Comparison of ENCODE assay signal across 28 cellular contexts in the genomic region with DNA sequence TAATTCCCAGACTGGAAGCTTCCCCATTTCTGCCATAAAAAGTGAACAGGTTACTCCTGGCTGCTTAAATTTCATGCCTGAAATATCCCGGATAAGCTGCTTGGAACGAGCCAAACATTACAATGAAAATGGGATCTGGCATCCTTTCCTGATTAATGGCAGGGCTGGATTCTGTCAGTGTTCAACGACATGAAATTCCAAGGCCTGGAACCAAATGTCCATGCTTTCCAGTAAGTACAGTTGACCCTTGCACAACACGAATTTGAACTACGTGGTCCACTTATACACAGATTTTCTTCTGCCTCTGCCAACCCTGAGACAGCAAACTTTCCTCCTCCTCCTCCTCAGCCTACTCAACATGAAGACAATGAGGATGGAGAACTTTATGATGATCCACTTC.
A peak's percentile ranks its signal among the peaks of the same experiment; 100 is the strongest.
DNase-seq lines count a peak whose midpoint lies in the region; ATAC-seq and TF ChIP-seq lines count a peak whose summit lies in the region.
"Had no signal": no experiment of that assay in that cellular context is flagged by ENCODE, and none has a peak within 500 bp of the region (broad histone marks: within the 10 kb centered on the region; RNA-seq: fewer than 3 reads in every experiment).

No MANE protein-coding gene starts in this region.

- intact Hi-C loops in Right ventricle myocardium inferior (cut with DNase I) (loop anchor here (10.0 kb wide), 1 partner anchor 234 kb away; no protein-coding TSS in a partner anchor), transverse colon (cut with DNase I; ENCODE audit: low total_unique reads) (loop anchor here (5.0 kb wide), 1 partner anchor 64 kb away; a partner anchor contains a TSS)

- H3K4me2 ChIP-seq in fibroblast of lung (ENCODE audit: extremely low read depth, insufficient read depth, low read length) (no peak overlapping the region), mesendoderm (ENCODE audit: low read length) (no peak overlapping the region)
- H3K4me2 ChIP-seq: smooth muscle cell had no signal

- H3K56ac ChIP-seq in mesendoderm (ENCODE audit: low read length): no peak overlapping the region

- no peak for TF ChIP-seq CTCF in right atrium auricular region (IDR thresholded peaks at IDR 0.05)
- TF ChIP-seq CTCF in fibroblast of lung (conservative IDR thresholded peaks at IDR 0.05 in 1 of 2, IDR thresholded peaks at IDR 0.05 in 1 of 2; ENCODE audit: low read depth in 1 of 2, low read length in 2 of 2): no peak
- TF ChIP-seq CTCF in transverse colon (IDR thresholded peaks at IDR 0.05): no peak
- no peak for TF ChIP-seq CTCF in brain microvascular endothelial cell (IDR thresholded peaks at IDR 0.05; ENCODE audit: low read depth, low read length, missing control alignments)

- no peak overlapping the region for H2AFZ ChIP-seq in fibroblast of lung (ENCODE audit: low read length)

- no peak overlapping the region for H4K8ac ChIP-seq in mesendoderm (ENCODE audit: low read depth, low read length)

- H3K27ac ChIP-seq in right atrium auricular region (no peak overlapping the region), fibroblast of lung (ENCODE audit: insufficient read depth, low read length) (no peak overlapping the region), mesendoderm (ENCODE audit: low read depth, low read length) (no peak overlapping the region), transverse colon (peak overlapping the region in 2 of 4 donors; percentile 17 to 32), brain microvascular endothelial cell (no peak overlapping the region)
- H3K27ac ChIP-seq: breast epithelium, colonic mucosa, left lung had no signal

- peak overlapping the region; percentile 29 for H3K18ac ChIP-seq in mesendoderm (ENCODE audit: low read length)

- H3K4me3 ChIP-seq in right atrium auricular region (no peak overlapping the region), fibroblast of lung (replicated peaks in 1 of 4; ENCODE audit: control extremely low read depth in 1 of 4, insufficient read depth in 1 of 4, low read depth in 3 of 4, low read length in 4 of 4) (no peak overlapping the region), mesendoderm (ENCODE audit: low read length) (no peak overlapping the region), transverse colon (no peak overlapping the region), brain microvascular endothelial cell (ENCODE audit: low read depth, low read length) (no peak overlapping the region)
- H3K4me3 ChIP-seq: breast epithelium, colonic mucosa, left lung, smooth muscle cell had no signal

- peak; percentile 61 for ATAC-seq in Right ventricle myocardium inferior
- ATAC-seq: CD8-positive, alpha-beta T cell; left lung; naive thymus-derived CD8-positive, alpha-beta T cell; WTC11 had no signal

- peaks cover 2% of the 10 kb centered on the region for H3K79me2 ChIP-seq in fibroblast of lung (ENCODE audit: control insufficient read depth, insufficient read depth, low read length)
- no peaks in the 10 kb centered on the region for H3K79me2 ChIP-seq in mesendoderm (ENCODE audit: control insufficient read depth, insufficient read depth, low read length)

- H2AK5ac ChIP-seq in mesendoderm (ENCODE audit: low read length): no peak overlapping the region

- in situ Hi-C loops in transverse colon (cut with MboI; ENCODE audit: low pct_ligation_motif_present in 1 of 4, low pct_unique_long_range_greater_than_20kb in 1 of 4, low sequenced_read_pairs in 3 of 4): no loop called here
- in situ Hi-C loops in brain microvascular endothelial cell (cut with HindIII; ENCODE audit: low pct_ligation_motif_present, low sequenced_read_pairs): no loop called here

- H3K4me1 ChIP-seq in right atrium auricular region (peaks cover 0 to 70% of the 10 kb centered on the region in 2 donors), fibroblast of lung (ENCODE audit: control insufficient read depth, extremely low read depth, insufficient read depth, low read length) (peaks cover 35% of the 10 kb centered on the region), mesendoderm (ENCODE audit: control insufficient read depth, low read depth, low read length) (peaks cover 2% of the 10 kb centered on the region), transverse colon (peaks cover 9 to 38% (median 20%) of the 10 kb centered on the region in 4 donors)
- H3K4me1 ChIP-seq: colonic mucosa had no signal

- H2BK120ac ChIP-seq in mesendoderm (ENCODE audit: low read depth, low read length): no peak overlapping the region

- peak; percentile 70 for TF ChIP-seq EP300 in transverse colon (IDR thresholded peaks at IDR 0.05; ENCODE audit: low read depth)

- H3K9ac ChIP-seq in fibroblast of lung (ENCODE audit: insufficient read depth, low read length) (no peak overlapping the region), mesendoderm (ENCODE audit: low read length) (no peak overlapping the region)

- H3K27me3 ChIP-seq in right atrium auricular region (no peaks in the 10 kb centered on the region), fibroblast of lung (ENCODE audit: control insufficient read depth, insufficient read depth, low read length) (no peaks in the 10 kb centered on the region), mesendoderm (ENCODE audit: insufficient read depth, low read length, poor library complexity) (no peaks in the 10 kb centered on the region), transverse colon (no peaks in the 10 kb centered on the region), brain microvascular endothelial cell (replicated peaks) (no peaks in the 10 kb centered on the region)
- H3K27me3 ChIP-seq: breast epithelium, colonic mucosa, left lung had no signal

- no CpG with 5 or more reads among the region's 5 CpGs for whole genome bisulfite sequencing in mesendoderm (ENCODE audit: extremely low coverage, insufficient coverage, low lambda C conversion rate)
- WGBS in transverse colon (ENCODE audit: low coverage in 1 of 2), 2 donors: 63% methylated on average over 5 of the region's 5 CpGs; no CpG with 5 or more reads in 1 of the 2 donors

- no peak overlapping the region for H3K23ac ChIP-seq in mesendoderm (ENCODE audit: low read length)

- no peak for TF ChIP-seq POLR2A in transverse colon (IDR thresholded peaks at IDR 0.05)

- no peak overlapping the region for H4K5ac ChIP-seq in mesendoderm (ENCODE audit: low read length)

- no peak overlapping the region for H2BK15ac ChIP-seq in mesendoderm (replicated peaks; ENCODE audit: low read depth)

- H3K36me3 ChIP-seq in right atrium auricular region (no peaks in the 10 kb centered on the region), fibroblast of lung (ENCODE audit: control insufficient read depth, insufficient read depth, low read length) (no peaks in the 10 kb centered on the region), mesendoderm (ENCODE audit: control insufficient read depth, insufficient read depth, low read length) (no peaks in the 10 kb centered on the region), transverse colon (no peaks in the 10 kb centered on the region), brain microvascular endothelial cell (replicated peaks) (no peaks in the 10 kb centered on the region)
- H3K36me3 ChIP-seq: breast epithelium, colonic mucosa, left lung had no signal

- no peak overlapping the region for H2BK5ac ChIP-seq in mesendoderm (ENCODE audit: low read length)

- H3K9me3 ChIP-seq in right atrium auricular region: no peaks in the 10 kb centered on the region
- H3K9me3 ChIP-seq in fibroblast of lung (ENCODE audit: control insufficient read depth, insufficient read depth, low read depth, low read length): no peaks in the 10 kb centered on the region
- no peaks in the 10 kb centered on the region for H3K9me3 ChIP-seq in transverse colon
- H3K9me3 ChIP-seq: breast epithelium, colonic mucosa, left lung had no signal

- DNase-seq in Right ventricle myocardium inferior (ENCODE audit: missing footprints) (no peak), right atrium auricular region (ENCODE audit: low spot score) (no peak), fibroblast of lung (ENCODE audit: low read depth in 2 of 2) (peak; percentile 67 to 68), mesendoderm (no peak), transverse colon (no peak), brain microvascular endothelial cell (no peak), DMS114 treated with DMSO at 0.1 percent for 48 hours (lab: John Stamatoyannopoulos, UW; ENCODE audit: unreplicated experiment) (no peak), NCI-H510A treated with DMSO at 0.1 percent for 48 hours (lab: John Stamatoyannopoulos, UW) (no peak)
- DNase-seq: 8988T; activated CD4-positive, alpha-beta T cell treated with anti-CD3 and anti-CD28 coated beads, Interleukin-2, amount 50 U/mL, for 1 hour; activated T-cell treated with anti-CD3 and anti-CD28 coated beads, Interleukin-2, amount 50 U/mL, for 48 hours; AML-193; CD8-positive, alpha-beta T cell; colonic mucosa; effector CD8-positive, alpha-beta T cell; EL; left lung; naive thymus-derived CD8-positive, alpha-beta T cell; NCI-H1092; NCI-H1694 treated with DMSO at 0.1 percent for 48 hours; NCI-H510A; occipital lobe; SHP77 treated with DMSO at 0.1 percent for 48 hours; SW 1271; T1000 had no signal

- peaks cover 1% of the 10 kb centered on the region for H3K79me1 ChIP-seq in mesendoderm (ENCODE audit: low read length)

- H3K4ac ChIP-seq in mesendoderm (ENCODE audit: low read depth, low read length): no peak overlapping the region

- no peaks in the 10 kb centered on the region for H4K20me1 ChIP-seq in fibroblast of lung (ENCODE audit: control insufficient read depth, extremely low read depth, insufficient read depth, low read length)

Comparison
In these comparisons a context has a peak if more than half of its experiments do, and no peak if none do; other contexts are left out.
1. DNase-seq: peak in fibroblast of lung (2 of 2); none in Right ventricle myocardium inferior (single experiment), right atrium auricular region (single experiment), mesendoderm (single experiment), transverse colon (single experiment), brain microvascular endothelial cell (single experiment), DMS114 treated with DMSO at 0.1 percent for 48 hours (single experiment) and NCI-H510A treated with DMSO at 0.1 percent for 48 hours (single experiment).